In genomic region chr2:169504651-169505050, GRCh38 we compare ENCODE assay signal across 9 cellular contexts. TPM values are rescaled to one million over a fixed set of nuclear protein-coding genes. Genes with fewer than 3 reads are reported as not detected.
"Had no signal": no experiment of that assay in that cellular context is flagged by ENCODE, and none has a peak within 500 bp of the region (broad histone marks: within the 10 kb centered on the region; RNA-seq: fewer than 3 reads in every experiment).

No MANE protein-coding gene starts in this region.

- H3K4me2 ChIP-seq: GM23338 had no signal

- ATAC-seq: GM23338, K562 had no signal

- H2AFZ ChIP-seq: GM23338 had no signal

- FAIRE-seq: H1, H54, K562 had no signal

- DNase-seq: H9, HCEC 1CT, IMR-90, KG1 had no signal

- H3K4me3 ChIP-seq: GM23338, K562 had no signal

RNA-seq across cellular contexts. Expression of gene KLHL41, which starts 4.9 kb away (rescaled TPM):
- total RNA-seq: GM23338, H1, H9, HT-29 had no signal
- polyA plus RNA-seq: GM23338, H1 had no signal
